In genomic region chr11:119426142-119426541, GRCh38 we compare ENCODE assay signal across 1 cellular context.
A peak's percentile ranks its signal among the peaks of the same experiment; 100 is the strongest.
TF ChIP-seq lines count a peak whose summit lies in the region.

No MANE protein-coding gene starts in this region.

TF ChIP-seq in H1, 55 proteins besides CTCF, POLR2A, EP300 and RAD21:
- TF ChIP-seq RBBP5 (IDR thresholded peaks at IDR 0.05; ENCODE audit: borderline replicate concordance, low read depth, low read length) = no peak
- TF ChIP-seq E2F6 (IDR thresholded peaks at IDR 0.05) = no peak
- no peak for TF ChIP-seq PHF8 (conservative IDR thresholded peaks at IDR 0.05; ENCODE audit: low read depth, low read length)
- no peak for TF ChIP-seq ATF2 (IDR thresholded peaks at IDR 0.05; ENCODE audit: low read length)
- TF ChIP-seq POLR2AphosphoS5 (IDR thresholded peaks at IDR 0.05; ENCODE audit: low read depth, low read length) = no peak
- TF ChIP-seq MAX (IDR thresholded peaks at IDR 0.05) = 0 out of 2 replicates have a peak, but pooled peaks have one; percentile 18
- TF ChIP-seq POU5F1 (IDR thresholded peaks at IDR 0.05; ENCODE audit: low read depth, low read length) = no peak
- no peak for TF ChIP-seq RXRA (IDR thresholded peaks at IDR 0.05; ENCODE audit: insufficient read depth, low read depth, low read length)
- TF ChIP-seq TEAD4 (IDR thresholded peaks at IDR 0.05; ENCODE audit: low read depth, low read length) = peak; percentile 61; the same call in 1 of the 2 replicates
- no peak for TF ChIP-seq SRF (IDR thresholded peaks at IDR 0.05; ENCODE audit: low read depth, low read length)
- TF ChIP-seq ASH2L (IDR thresholded peaks at IDR 0.05; ENCODE audit: low read length) = peak; percentile 25
- TF ChIP-seq FOSL1 (IDR thresholded peaks at IDR 0.05; ENCODE audit: insufficient read depth, low read depth, low read length) = no peak
- TF ChIP-seq SIX5 (IDR thresholded peaks at IDR 0.05; ENCODE audit: low read depth, low read length) = no peak
- 0 out of 2 replicates have a peak, but pooled peaks have one; percentile 15 for TF ChIP-seq SP1 (IDR thresholded peaks at IDR 0.05; ENCODE audit: low read depth, low read length)
- no peak for TF ChIP-seq TCF12 (IDR thresholded peaks at IDR 0.05; ENCODE audit: low read depth, low read length)
- TF ChIP-seq SP2 (IDR thresholded peaks at IDR 0.05; ENCODE audit: low read length) = no peak
- TF ChIP-seq SIRT6 (IDR thresholded peaks at IDR 0.05; ENCODE audit: low read length) = no peak
- no peak for TF ChIP-seq RFX5 (IDR thresholded peaks at IDR 0.05; ENCODE audit: borderline replicate concordance, low read depth, low read length)
- no peak for TF ChIP-seq CEBPB (IDR thresholded peaks at IDR 0.05; ENCODE audit: low read depth, low read length)
- TF ChIP-seq EZH2 (IDR thresholded peaks at IDR 0.05; ENCODE audit: low read depth, low read length, severe bottlenecking) = no peak
- no peak for TF ChIP-seq MAFK (IDR thresholded peaks at IDR 0.05; ENCODE audit: low read depth, low read length)
- no peak for TF ChIP-seq CBX8 (IDR thresholded peaks at IDR 0.05; ENCODE audit: borderline replicate concordance, low read depth, low read length)
- TF ChIP-seq SIN3A (conservative IDR thresholded peaks at IDR 0.05 in 1 of 2, IDR thresholded peaks at IDR 0.05 in 1 of 2; ENCODE audit: low read depth in 1 of 2, low read length in 2 of 2) = no peak
- TF ChIP-seq ZNF274 (IDR thresholded peaks at IDR 0.05; ENCODE audit: borderline replicate concordance, extremely low read depth, low read length) = no peak
- TF ChIP-seq YY1 (IDR thresholded peaks at IDR 0.05; ENCODE audit: low read depth, low read length) = no peak
- no peak for TF ChIP-seq GABPA (IDR thresholded peaks at IDR 0.05; ENCODE audit: borderline replicate concordance, insufficient read depth, low read length)
- no peak for TF ChIP-seq KDM5A (IDR thresholded peaks at IDR 0.05; ENCODE audit: low read length)
TF ChIP-seq in H1: peak in this region for 4.
